In genomic region chr17:2050246-2050866, GRCh38 we compare ENCODE assay signal across 1 cellular context.
TF ChIP-seq lines count a peak whose summit lies in the region.

No MANE protein-coding gene starts in this region.

TF ChIP-seq in HEK293, 187 proteins besides CTCF, POLR2A, EP300 and RAD21 (continued from another document):
- peak; percentile 55; the same call in 1 of the 2 replicates for TF ChIP-seq REST (tag by site-specific recombination; IDR thresholded peaks at IDR 0.05)
- no peak for TF ChIP-seq ZNF133 (tag by site-specific recombination; IDR thresholded peaks at IDR 0.05)
- peak; percentile 61 for TF ChIP-seq GLIS1 (tag by site-specific recombination; IDR thresholded peaks at IDR 0.05)
- peak; percentile 96 for TF ChIP-seq ZBTB21 (tag by site-specific recombination; IDR thresholded peaks at IDR 0.05)
- no peak for TF ChIP-seq ZNF2 (tag by site-specific recombination; IDR thresholded peaks at IDR 0.05)
- TF ChIP-seq ZEB2 (tag by site-specific recombination; IDR thresholded peaks at IDR 0.05): 0 out of 2 replicates have a peak, but pooled peaks have one; percentile 60
- peak; percentile 50 for TF ChIP-seq ZBTB26 (tag by site-specific recombination; optimal IDR thresholded peaks at IDR 0.05)
- TF ChIP-seq ZNF398 (tag by site-specific recombination; IDR thresholded peaks at IDR 0.05): peak; percentile 57; the same call in 1 of the 2 replicates
- TF ChIP-seq ZBTB8A (tag by site-specific recombination; IDR thresholded peaks at IDR 0.05): 0 out of 2 replicates have a peak, but pooled peaks have one; percentile 36
- TF ChIP-seq ZNF645 (tag by site-specific recombination; IDR thresholded peaks at IDR 0.05): no peak
- 0 out of 2 replicates have a peak, but pooled peaks have one; percentile 14 for TF ChIP-seq ZBTB11 (tag by site-specific recombination; conservative IDR thresholded peaks at IDR 0.05; ENCODE audit: low read depth)
- peak; percentile 93 for TF ChIP-seq ZFHX2 (tag by site-specific recombination; conservative IDR thresholded peaks at IDR 0.05)
TF ChIP-seq in HEK293: peak in this region for 27.
